Comparison of ENCODE assay signal across 17 cellular contexts in genomic region chr6:30806581-30807183, GRCh38.
"Had no signal": no experiment of that assay in that cellular context is flagged by ENCODE, and none has a peak within 500 bp of the region (broad histone marks: within the 10 kb centered on the region; RNA-seq: fewer than 3 reads in every experiment).

No MANE protein-coding gene starts in this region.

- H3K27me3 ChIP-seq: ovary, sigmoid colon, spleen, tibial artery, uterus had no signal

- ATAC-seq: activated CD8-positive, alpha-beta T cell treated with anti-CD3 and anti-CD28 coated beads for 36 hours; esophagus mucosa; left cardiac atrium; lower lobe of right lung had no signal

- H3K4me3 ChIP-seq: lower lobe of right lung, ovary, sigmoid colon, spleen, tibial artery, uterus had no signal

- H3K4me1 ChIP-seq: lower lobe of right lung, sigmoid colon, tibial artery, uterus had no signal

- H3K4me3 Mint-ChIP-seq: activated CD8-positive, alpha-beta T cell treated with anti-CD3 and anti-CD28 coated beads for 36 hours had no signal

- H3K9me3 ChIP-seq: lower lobe of right lung, ovary, sigmoid colon, spleen, tibial artery, uterus had no signal

- H3K27ac ChIP-seq: lower lobe of right lung, ovary, sigmoid colon, spleen, tibial artery, uterus, WERI-Rb-1 had no signal

- FAIRE-seq: bronchial epithelial cell, endometrium had no signal

- DNase-seq: activated CD4-positive, alpha-beta T cell treated with anti-CD3 and anti-CD28 coated beads for 4 hours; activated CD8-positive, alpha-beta memory T cell treated with anti-CD3 and anti-CD28 coated beads, Interleukin-2, amount 50 U/mL, for 4 hours; activated CD8-positive, alpha-beta T cell treated with anti-CD3 and anti-CD28 coated beads for 36 hours; activated gamma-delta T cell treated with Interleukin-2 at 50 U/mL for 16 hours; left cardiac atrium; lower lobe of right lung; midbrain; ovary; sigmoid colon; spleen; stimulated activated CD4-positive, alpha-beta T cell treated with anti-CD3 and anti-CD28 coated beads, Interleukin-2, amount 100 ng/mL, for 24 hours; tibial artery; uterus; WERI-Rb-1 had no signal

- H3K27me3 Mint-ChIP-seq: activated CD8-positive, alpha-beta T cell treated with anti-CD3 and anti-CD28 coated beads for 36 hours had no signal

- H3K36me3 ChIP-seq: lower lobe of right lung, ovary, sigmoid colon, spleen, tibial artery, uterus, WERI-Rb-1 had no signal
